In genomic region chr6:136823128-136823660, GRCh38 we compare ENCODE assay signal across 8 cellular contexts. TPM values are rescaled to one million over a fixed set of nuclear protein-coding genes. Genes with fewer than 3 reads are reported as not detected.
A peak's percentile ranks its signal among the peaks of the same experiment; 100 is the strongest.
DNase-seq lines count a peak whose midpoint lies in the region; ATAC-seq and TF ChIP-seq lines count a peak whose summit lies in the region.

No MANE protein-coding gene starts in this region.

- H3K9me2 ChIP-seq in GM23248 (ENCODE audit: insufficient read depth): no peaks in the 10 kb centered on the region

- DNase-seq in GM23248 (no peak), T-helper 9 cell (peak; percentile 2), fibroblast of the aortic adventitia (ENCODE audit: low read depth) (no peak), retinal pigment epithelial cell (ENCODE audit: low read depth) (no peak), SIG-M5 treated with dmso at 0.1 percent for 504 hours (lab: John Stamatoyannopoulos, UW; ENCODE audit: unreplicated experiment) (no peak), NCI-H69 (lab: John Stamatoyannopoulos, UW) (no peak)

- H3K4me3 ChIP-seq in GM23248: peak overlapping the region; percentile 93
- peak overlapping the region; percentile 83 for H3K4me3 ChIP-seq in fibroblast of the aortic adventitia (ENCODE audit: low read depth, low read length)
- peak overlapping the region; percentile 81 for H3K4me3 ChIP-seq in retinal pigment epithelial cell (ENCODE audit: low read length)

- no peaks in the 10 kb centered on the region for H3K4me1 ChIP-seq in GM23248 (ENCODE audit: insufficient read depth)

- H3K79me2 ChIP-seq in GM23248 (ENCODE audit: insufficient read depth): no peaks in the 10 kb centered on the region

- no peaks in the 10 kb centered on the region for H3K9me3 ChIP-seq in GM23248 (ENCODE audit: low read depth)

- H3K9ac ChIP-seq in GM23248: peak overlapping the region; percentile 94

- TF ChIP-seq CTCF in fibroblast of the aortic adventitia (IDR thresholded peaks at IDR 0.05; ENCODE audit: insufficient read depth, low read length) (no peak), retinal pigment epithelial cell (conservative IDR thresholded peaks at IDR 0.05; ENCODE audit: low read depth, low read length) (no peak)

- H3K36me3 ChIP-seq in GM23248 (ENCODE audit: low read depth): no peaks in the 10 kb centered on the region

- no peaks in the 10 kb centered on the region for H3F3A ChIP-seq in GM23248 (ENCODE audit: insufficient read depth)

- H3K4me2 ChIP-seq in GM23248 (ENCODE audit: unreplicated experiment): peak overlapping the region; percentile 86

- no peaks in the 10 kb centered on the region for H4K20me1 ChIP-seq in GM23248 (ENCODE audit: insufficient read depth)

- H2AFZ ChIP-seq in GM23248: peak overlapping the region; percentile 100

- 43 to 46% methylated on average over 30 to 31 of the region's 31 CpGs for whole genome bisulfite sequencing in GM23248 (ENCODE audit: low coverage in 1 of 2, low lambda C conversion rate in 2 of 2, missing lambda C conversion rate in 2 of 2), 2 experiments

- in situ Hi-C loops in GM23248 (cut with MboI): no loop called here

- H3K27ac ChIP-seq in GM23248: peak overlapping the region; percentile 88

- H3K27me3 ChIP-seq in GM23248 (replicated peaks; ENCODE audit: insufficient read depth): no peaks in the 10 kb centered on the region

- ATAC-seq in GM18861 (IDR thresholded peaks at IDR 0.05; ENCODE audit: unreplicated experiment) (no peak), HG02870 (IDR thresholded peaks at IDR 0.05; ENCODE audit: unreplicated experiment) (no peak)

RNA-seq across cellular contexts. Expression of gene PEX7, which starts 0.8 kb away (rescaled TPM):
- 6.2 and 11.0 TPM in 2 replicates for total RNA-seq in GM23248 (2014; rRNA removed; shearing (Covaris generic))
- polyA plus RNA-seq in GM23248 (2016; fragmentation: Nextera tagmentation; extraction: Ambion mirVana): 9.4 and 10.7 TPM in 2 replicates
- total RNA-seq in fibroblast of the aortic adventitia (ENCODE audit: low replicate concordance): 5.0 and 10.6 TPM in 2 replicates

RNA-seq across cellular contexts. Expression of gene MAP3K5, which starts 30.9 kb away (rescaled TPM):
- total RNA-seq in GM23248 (2014; rRNA removed; shearing (Covaris generic)): 3.3 and 4.1 TPM in 2 replicates
- 1.1 and 1.4 TPM in 2 replicates for polyA plus RNA-seq in GM23248 (2016; fragmentation: Nextera tagmentation; extraction: Ambion mirVana)
- 1.9 and 15.5 TPM in 2 replicates for total RNA-seq in fibroblast of the aortic adventitia (ENCODE audit: low replicate concordance)
